Comparison of ENCODE assay signal across 23 cellular contexts in genomic region chr12:117518594-117519270, GRCh38.
DNase-seq lines count a peak whose midpoint lies in the region; ATAC-seq and TF ChIP-seq lines count a peak whose summit lies in the region.
"Had no signal": no experiment of that assay in that cellular context is flagged by ENCODE, and none has a peak within 500 bp of the region (broad histone marks: within the 10 kb centered on the region; RNA-seq: fewer than 3 reads in every experiment).

No MANE protein-coding gene starts in this region.

- no peaks in the 10 kb centered on the region; the same call in none of the 2 replicates for H3K27me3 Mint-ChIP-seq in HFFc6 (ENCODE audit: insufficient read depth)
- H3K27me3 Mint-ChIP-seq: activated CD4-positive, alpha-beta T cell treated with anti-CD3 and anti-CD28 coated beads, Interleukin-2, amount 10 ng/mL, durations not matched to agents 7 days and 5 days; activated naive CD8-positive, alpha-beta T cell treated with anti-CD3 and anti-CD28 coated beads, Interleukin-2, amount 10 ng/mL, durations not matched to agents 7 days and 5 days; activated T-cell treated with anti-CD3 and anti-CD28 coated beads, Interleukin-2, amount 50 U/mL, for 24 hours; stimulated activated memory B cell treated with anti-CD40 and anti-IgM and Interleukin-4, amounts not matched to agents 10 μg/mL and 1 μg/mL and 100 μg/mL, for 72 hours had no signal

- H3K4me1 Mint-ChIP-seq in HFFc6 (ENCODE audit: low read depth), result no peaks in the 10 kb centered on the region
- H3K4me1 Mint-ChIP-seq: activated CD4-positive, alpha-beta T cell treated with anti-CD3 and anti-CD28 coated beads, Interleukin-2, amount 10 ng/mL, durations not matched to agents 7 days and 5 days; activated naive CD8-positive, alpha-beta T cell treated with anti-CD3 and anti-CD28 coated beads, Interleukin-2, amount 10 ng/mL, durations not matched to agents 7 days and 5 days; CD8-positive, alpha-beta memory T cell; stimulated activated memory B cell treated with anti-CD40 and anti-IgM and Interleukin-4, amounts not matched to agents 10 μg/mL and 1 μg/mL and 100 μg/mL, for 72 hours had no signal

- H3K9me3 ChIP-seq in mucosa of descending colon, result no peaks in the 10 kb centered on the region
- H3K9me3 ChIP-seq: neutrophil, vagina had no signal

- H3K27ac Mint-ChIP-seq in HFFc6, result no peak overlapping the region
- H3K27ac Mint-ChIP-seq: activated CD4-positive, alpha-beta T cell treated with anti-CD3 and anti-CD28 coated beads, Interleukin-2, amount 10 ng/mL, durations not matched to agents 7 days and 5 days; activated naive CD8-positive, alpha-beta T cell treated with anti-CD3 and anti-CD28 coated beads, Interleukin-2, amount 10 ng/mL, durations not matched to agents 7 days and 5 days; activated T-cell treated with anti-CD3 and anti-CD28 coated beads, Interleukin-2, amount 50 U/mL, for 24 hours; stimulated activated memory B cell treated with anti-CD40 and anti-IgM and Interleukin-4, amounts not matched to agents 10 μg/mL and 1 μg/mL and 100 μg/mL, for 72 hours had no signal

- intact Hi-C loops in mucosa of descending colon (cut with DNase I, micrococcal nuclease), result no loop called here

- peak; percentile 57 for DNase-seq in AG10803 (ENCODE audit: low read depth)
- peak; percentile 58 for DNase-seq in RPMI7951 (ENCODE audit: low read depth)
- peak; percentile 18 for DNase-seq in glomerular visceral epithelial cell (ENCODE audit: extremely low spot score)
- DNase-seq in mucosa of descending colon, result peak; percentile 71 to 85 (median 82)
- DNase-seq in dermis blood vessel endothelial cell, result no peak
- DNase-seq in effector CD4-positive, alpha-beta T cell, result no peak
- no peak for DNase-seq in HFFc6
- no peak for DNase-seq in dedifferentiated amniotic fluid mesenchymal stem cell (ENCODE audit: extremely low spot score)
- DNase-seq: activated CD4-positive, alpha-beta T cell treated with anti-CD3 and anti-CD28 coated beads, Interleukin-2, amount 10 ng/mL, durations not matched to agents 7 days and 5 days; activated naive CD8-positive, alpha-beta T cell treated with anti-CD3 and anti-CD28 coated beads, Interleukin-2, amount 10 ng/mL, durations not matched to agents 7 days and 5 days; activated T-cell treated with anti-CD3 and anti-CD28 coated beads, Interleukin-2, amount 50 U/mL, for 24 hours; CD8-positive, alpha-beta memory T cell; foreskin melanocyte; GDM1; midbrain; NCI-H1092 treated with DMSO at 0.1 percent for 48 hours; NCI-H2171 treated with DMSO at 0.1 percent for 48 hours; T1000 had no signal

- no peak overlapping the region for H3K4me3 Mint-ChIP-seq in HFFc6
- H3K4me3 Mint-ChIP-seq: activated CD4-positive, alpha-beta T cell treated with anti-CD3 and anti-CD28 coated beads, Interleukin-2, amount 10 ng/mL, durations not matched to agents 7 days and 5 days; activated naive CD8-positive, alpha-beta T cell treated with anti-CD3 and anti-CD28 coated beads, Interleukin-2, amount 10 ng/mL, durations not matched to agents 7 days and 5 days; activated T-cell treated with anti-CD3 and anti-CD28 coated beads, Interleukin-2, amount 50 U/mL, for 24 hours; CD8-positive, alpha-beta memory T cell; stimulated activated memory B cell treated with anti-CD40 and anti-IgM and Interleukin-4, amounts not matched to agents 10 μg/mL and 1 μg/mL and 100 μg/mL, for 72 hours had no signal

- peaks cover 8% of the 10 kb centered on the region for H3K4me1 ChIP-seq in mucosa of descending colon (ENCODE audit: low read depth)
- H3K4me1 ChIP-seq: vagina had no signal

- 0 out of 2 replicates have a peak, but pooled peaks cover 9% of the 10 kb centered on the region for H3K36me3 Mint-ChIP-seq in HFFc6 (ENCODE audit: low read depth)
- H3K36me3 Mint-ChIP-seq: activated naive CD8-positive, alpha-beta T cell treated with anti-CD3 and anti-CD28 coated beads, Interleukin-2, amount 10 ng/mL, durations not matched to agents 7 days and 5 days; CD8-positive, alpha-beta memory T cell; stimulated activated memory B cell treated with anti-CD40 and anti-IgM and Interleukin-4, amounts not matched to agents 10 μg/mL and 1 μg/mL and 100 μg/mL, for 72 hours had no signal

- H3K9me3 Mint-ChIP-seq in HFFc6, result peaks cover 59% of the 10 kb centered on the region
- H3K9me3 Mint-ChIP-seq: activated naive CD8-positive, alpha-beta T cell treated with anti-CD3 and anti-CD28 coated beads, Interleukin-2, amount 10 ng/mL, durations not matched to agents 7 days and 5 days; activated T-cell treated with anti-CD3 and anti-CD28 coated beads, Interleukin-2, amount 50 U/mL, for 24 hours had no signal

- no peaks in the 10 kb centered on the region for H3K36me3 ChIP-seq in mucosa of descending colon (ENCODE audit: low read depth)
- H3K36me3 ChIP-seq: neutrophil, vagina had no signal

- TF ChIP-seq CTCF in AG10803 (conservative IDR thresholded peaks at IDR 0.05; ENCODE audit: low read length) (no peak), mucosa of descending colon (IDR thresholded peaks at IDR 0.05) (no peak), HFFc6 (IDR thresholded peaks at IDR 0.05) (no peak)

- ATAC-seq in mucosa of descending colon, result peak; percentile 88
- ATAC-seq: HCT116; stimulated activated memory B cell treated with anti-CD40 and anti-IgM and Interleukin-4, amounts not matched to agents 10 μg/mL and 1 μg/mL and 100 μg/mL, for 72 hours had no signal

- H3K4me3 ChIP-seq in AG10803 (ENCODE audit: low read length) (no peak overlapping the region), mucosa of descending colon (no peak overlapping the region)
- H3K4me3 ChIP-seq: skin epidermis, vagina had no signal

Comparison
In these comparisons a context has a peak if more than half of its experiments do, and no peak if none do; other contexts are left out.
1. DNase-seq: peak in AG10803 (single experiment), RPMI7951 (single experiment), glomerular visceral epithelial cell (single experiment) and mucosa of descending colon (3 of 3); none in dermis blood vessel endothelial cell (single experiment), effector CD4-positive, alpha-beta T cell (single experiment), HFFc6 (single experiment) and dedifferentiated amniotic fluid mesenchymal stem cell (single experiment).